8 cellular contexts compared by ENCODE assay signal in genomic region chr1:43058545-43059360, GRCh38.
A peak's percentile ranks its signal among the peaks of the same experiment; 100 is the strongest.
DNase-seq lines count a peak whose midpoint lies in the region; ATAC-seq and TF ChIP-seq lines count a peak whose summit lies in the region.

No MANE protein-coding gene starts in this region.

- CTCF ChIA-PET in activated CD4-positive, alpha-beta T cell treated with anti-CD3 and anti-CD28 coated beads for 36 hours (lab: Charles Lee): interaction anchor here (0.6 to 2.3 kb wide), 5 partner anchors 10 to 146 kb away, joined by 3 to 10 read pairs (median 3); no protein-coding TSS in a partner anchor
- CTCF ChIA-PET in RWPE1 (lab: Yijun Ruan, JAX): interaction anchor here (0.6 kb wide), 1 partner anchor 145 kb away, joined by 3 read pairs; no protein-coding TSS in a partner anchor

- intact Hi-C loops in activated CD4-positive, alpha-beta T cell treated with anti-CD3 and anti-CD28 coated beads for 36 hours (cut with DNase I, micrococcal nuclease): no loop called here
- intact Hi-C loops in sciatic nerve (cut with DNase I): no loop called here

- peaks cover 2% of the 10 kb centered on the region for H3K36me3 Mint-ChIP-seq in activated CD4-positive, alpha-beta T cell treated with anti-CD3 and anti-CD28 coated beads for 36 hours (ENCODE audit: low read depth)
- no peaks in the 10 kb centered on the region for H3K36me3 Mint-ChIP-seq in stimulated activated naive B cell treated with anti-CD40 and anti-IgM and Interleukin-4, amounts not matched to agents 10 μg/mL and 1 μg/mL and 100 μg/mL, for 72 hours

- ATAC-seq in activated CD4-positive, alpha-beta T cell treated with anti-CD3 and anti-CD28 coated beads for 36 hours: peak; percentile 79
- ATAC-seq in esophagus mucosa (peak; percentile 82), sciatic nerve (peak; percentile 69), HG03108 (IDR thresholded peaks at IDR 0.05; ENCODE audit: unreplicated experiment) (no peak)
- ATAC-seq in stimulated activated naive B cell treated with anti-CD40 and anti-IgM and Interleukin-4, amounts not matched to agents 10 μg/mL and 1 μg/mL and 100 μg/mL, for 72 hours (replicated peaks): no peak

- peak overlapping the region; percentile 23 for H3K4me3 Mint-ChIP-seq in activated CD4-positive, alpha-beta T cell treated with anti-CD3 and anti-CD28 coated beads for 36 hours
- H3K4me3 Mint-ChIP-seq in stimulated activated naive B cell treated with anti-CD40 and anti-IgM and Interleukin-4, amounts not matched to agents 10 μg/mL and 1 μg/mL and 100 μg/mL, for 72 hours: no peak overlapping the region

- POLR2A ChIA-PET in activated CD4-positive, alpha-beta T cell treated with anti-CD3 and anti-CD28 coated beads for 36 hours (lab: Charles Lee): no interaction called here
- POLR2A ChIA-PET in RWPE1 (lab: Yijun Ruan, JAX; ENCODE audit: low non-redundant PET): interaction anchor here (0.8 kb wide), 1 partner anchor 100 kb away, joined by 3 read pairs; no protein-coding TSS in a partner anchor

- H3K9me3 Mint-ChIP-seq in activated CD4-positive, alpha-beta T cell treated with anti-CD3 and anti-CD28 coated beads for 36 hours (ENCODE audit: low read depth): no peaks in the 10 kb centered on the region
- H3K9me3 Mint-ChIP-seq in stimulated activated naive B cell treated with anti-CD40 and anti-IgM and Interleukin-4, amounts not matched to agents 10 μg/mL and 1 μg/mL and 100 μg/mL, for 72 hours: no peaks in the 10 kb centered on the region

- peak; percentile 70 for DNase-seq in activated CD4-positive, alpha-beta T cell treated with anti-CD3 and anti-CD28 coated beads for 36 hours
- no peak for DNase-seq in activated CD4-positive, alpha-beta T cell treated with anti-CD3 and anti-CD28 coated beads, Interleukin-2, amount 50 U/mL, for 4 hours
- DNase-seq in RWPE1 (ENCODE audit: low spot score) (peak; percentile 47), sciatic nerve (ENCODE audit: low spot score) (no peak), epidermal melanocyte (ENCODE audit: insufficient read length, low spot score) (no peak)
- no peak for DNase-seq in stimulated activated naive B cell treated with anti-CD40 and anti-IgM and Interleukin-4, amounts not matched to agents 10 μg/mL and 1 μg/mL and 100 μg/mL, for 72 hours

- peaks cover 17% of the 10 kb centered on the region for H3K4me1 Mint-ChIP-seq in activated CD4-positive, alpha-beta T cell treated with anti-CD3 and anti-CD28 coated beads for 36 hours
- H3K4me1 Mint-ChIP-seq in stimulated activated naive B cell treated with anti-CD40 and anti-IgM and Interleukin-4, amounts not matched to agents 10 μg/mL and 1 μg/mL and 100 μg/mL, for 72 hours: peaks cover 5 to 8% of the 10 kb centered on the region in 2 donors

- peak overlapping the region; percentile 56 for H3K27ac Mint-ChIP-seq in activated CD4-positive, alpha-beta T cell treated with anti-CD3 and anti-CD28 coated beads for 36 hours
- no peak overlapping the region for H3K27ac Mint-ChIP-seq in stimulated activated naive B cell treated with anti-CD40 and anti-IgM and Interleukin-4, amounts not matched to agents 10 μg/mL and 1 μg/mL and 100 μg/mL, for 72 hours

- peak overlapping the region; percentile 70 for H3K27ac ChIP-seq in RWPE1

- H3K27me3 Mint-ChIP-seq in activated CD4-positive, alpha-beta T cell treated with anti-CD3 and anti-CD28 coated beads for 36 hours: peaks cover 9% of the 10 kb centered on the region
- H3K27me3 Mint-ChIP-seq in stimulated activated naive B cell treated with anti-CD40 and anti-IgM and Interleukin-4, amounts not matched to agents 10 μg/mL and 1 μg/mL and 100 μg/mL, for 72 hours: peaks cover 16 to 33% of the 10 kb centered on the region in 2 donors

- no peak for TF ChIP-seq CTCF in RWPE1 (conservative IDR thresholded peaks at IDR 0.05; ENCODE audit: low read depth)

Comparison
In these comparisons a context has a peak if more than half of its experiments do, and no peak if none do; other contexts are left out.
1. DNase-seq: peak in activated CD4-positive, alpha-beta T cell treated with anti-CD3 and anti-CD28 coated beads for 36 hours (single experiment) and RWPE1 (single experiment); none in activated CD4-positive, alpha-beta T cell treated with anti-CD3 and anti-CD28 coated beads, Interleukin-2, amount 50 U/mL, for 4 hours (0 of 2), sciatic nerve (single experiment), epidermal melanocyte (single experiment) and stimulated activated naive B cell treated with anti-CD40 and anti-IgM and Interleukin-4, amounts not matched to agents 10 μg/mL and 1 μg/mL and 100 μg/mL, for 72 hours (single experiment).
2. ATAC-seq: peak in activated CD4-positive, alpha-beta T cell treated with anti-CD3 and anti-CD28 coated beads for 36 hours (single experiment), esophagus mucosa (single experiment) and sciatic nerve (single experiment); none in HG03108 (single experiment) and stimulated activated naive B cell treated with anti-CD40 and anti-IgM and Interleukin-4, amounts not matched to agents 10 μg/mL and 1 μg/mL and 100 μg/mL, for 72 hours (0 of 2).